1 cellular context compared by ENCODE assay signal in the genomic region with DNA sequence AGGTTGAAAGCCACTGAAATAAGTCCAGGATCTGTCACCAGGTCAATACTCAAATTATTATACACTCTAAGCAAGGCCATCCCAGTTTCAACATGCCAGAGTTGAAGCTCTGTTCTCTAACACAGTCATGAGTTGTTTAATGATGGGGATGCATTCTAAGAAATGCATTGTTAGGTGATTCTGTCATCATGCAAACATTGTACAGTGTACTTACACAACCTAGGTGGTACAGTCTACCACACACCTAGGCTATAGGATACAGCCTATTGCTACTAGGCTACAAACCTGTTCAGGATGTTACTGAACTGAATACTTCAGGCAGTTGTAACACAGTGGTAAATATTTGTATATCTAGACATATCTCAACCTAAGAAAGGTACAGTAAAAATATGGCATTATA.
TF ChIP-seq lines count a peak whose summit lies in the region.

No MANE protein-coding gene starts in this region.

TF ChIP-seq in SK-N-SH, 30 proteins besides CTCF, POLR2A, EP300 and RAD21:
- TF ChIP-seq GATA2 (CRISPR knock-in tag; IDR thresholded peaks at IDR 0.05) (no peak), TEAD4 (IDR thresholded peaks at IDR 0.05; ENCODE audit: borderline replicate concordance, insufficient read depth) (no peak), RXRA (IDR thresholded peaks at IDR 0.05; ENCODE audit: borderline replicate concordance, low read depth) (no peak), TAF1 (IDR thresholded peaks at IDR 0.05; ENCODE audit: borderline replicate concordance, low read depth, low read length) (no peak), SMC3 (IDR thresholded peaks at IDR 0.05; ENCODE audit: low read depth, low read length) (no peak), FOXJ3 (CRISPR knock-in tag; IDR thresholded peaks at IDR 0.05) (no peak), MEF2A (IDR thresholded peaks at IDR 0.05; ENCODE audit: borderline replicate concordance, low read depth) (no peak), GABPA (IDR thresholded peaks at IDR 0.05; ENCODE audit: low read depth) (no peak)
- TF ChIP-seq, protein P1, sequence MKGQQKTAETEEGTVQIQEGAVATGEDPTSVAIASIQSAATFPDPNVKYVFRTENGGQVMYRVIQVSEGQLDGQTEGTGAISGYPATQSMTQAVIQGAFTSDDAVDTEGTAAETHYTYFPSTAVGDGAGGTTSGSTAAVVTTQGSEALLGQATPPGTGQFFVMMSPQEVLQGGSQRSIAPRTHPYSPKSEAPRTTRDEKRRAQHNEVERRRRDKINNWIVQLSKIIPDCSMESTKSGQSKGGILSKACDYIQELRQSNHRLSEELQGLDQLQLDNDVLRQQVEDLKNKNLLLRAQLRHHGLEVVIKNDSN (IDR thresholded peaks at IDR 0.05; ENCODE audit: borderline replicate concordance, low read depth) = no peak
- TF ChIP-seq, protein P2, sequence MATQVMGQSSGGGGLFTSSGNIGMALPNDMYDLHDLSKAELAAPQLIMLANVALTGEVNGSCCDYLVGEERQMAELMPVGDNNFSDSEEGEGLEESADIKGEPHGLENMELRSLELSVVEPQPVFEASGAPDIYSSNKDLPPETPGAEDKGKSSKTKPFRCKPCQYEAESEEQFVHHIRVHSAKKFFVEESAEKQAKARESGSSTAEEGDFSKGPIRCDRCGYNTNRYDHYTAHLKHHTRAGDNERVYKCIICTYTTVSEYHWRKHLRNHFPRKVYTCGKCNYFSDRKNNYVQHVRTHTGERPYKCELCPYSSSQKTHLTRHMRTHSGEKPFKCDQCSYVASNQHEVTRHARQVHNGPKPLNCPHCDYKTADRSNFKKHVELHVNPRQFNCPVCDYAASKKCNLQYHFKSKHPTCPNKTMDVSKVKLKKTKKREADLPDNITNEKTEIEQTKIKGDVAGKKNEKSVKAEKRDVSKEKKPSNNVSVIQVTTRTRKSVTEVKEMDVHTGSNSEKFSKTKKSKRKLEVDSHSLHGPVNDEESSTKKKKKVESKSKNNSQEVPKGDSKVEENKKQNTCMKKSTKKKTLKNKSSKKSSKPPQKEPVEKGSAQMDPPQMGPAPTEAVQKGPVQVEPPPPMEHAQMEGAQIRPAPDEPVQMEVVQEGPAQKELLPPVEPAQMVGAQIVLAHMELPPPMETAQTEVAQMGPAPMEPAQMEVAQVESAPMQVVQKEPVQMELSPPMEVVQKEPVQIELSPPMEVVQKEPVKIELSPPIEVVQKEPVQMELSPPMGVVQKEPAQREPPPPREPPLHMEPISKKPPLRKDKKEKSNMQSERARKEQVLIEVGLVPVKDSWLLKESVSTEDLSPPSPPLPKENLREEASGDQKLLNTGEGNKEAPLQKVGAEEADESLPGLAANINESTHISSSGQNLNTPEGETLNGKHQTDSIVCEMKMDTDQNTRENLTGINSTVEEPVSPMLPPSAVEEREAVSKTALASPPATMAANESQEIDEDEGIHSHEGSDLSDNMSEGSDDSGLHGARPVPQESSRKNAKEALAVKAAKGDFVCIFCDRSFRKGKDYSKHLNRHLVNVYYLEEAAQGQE (IDR thresholded peaks at IDR 0.05; ENCODE audit: low read depth, low read length) = no peak
- TF ChIP-seq, protein P3, sequence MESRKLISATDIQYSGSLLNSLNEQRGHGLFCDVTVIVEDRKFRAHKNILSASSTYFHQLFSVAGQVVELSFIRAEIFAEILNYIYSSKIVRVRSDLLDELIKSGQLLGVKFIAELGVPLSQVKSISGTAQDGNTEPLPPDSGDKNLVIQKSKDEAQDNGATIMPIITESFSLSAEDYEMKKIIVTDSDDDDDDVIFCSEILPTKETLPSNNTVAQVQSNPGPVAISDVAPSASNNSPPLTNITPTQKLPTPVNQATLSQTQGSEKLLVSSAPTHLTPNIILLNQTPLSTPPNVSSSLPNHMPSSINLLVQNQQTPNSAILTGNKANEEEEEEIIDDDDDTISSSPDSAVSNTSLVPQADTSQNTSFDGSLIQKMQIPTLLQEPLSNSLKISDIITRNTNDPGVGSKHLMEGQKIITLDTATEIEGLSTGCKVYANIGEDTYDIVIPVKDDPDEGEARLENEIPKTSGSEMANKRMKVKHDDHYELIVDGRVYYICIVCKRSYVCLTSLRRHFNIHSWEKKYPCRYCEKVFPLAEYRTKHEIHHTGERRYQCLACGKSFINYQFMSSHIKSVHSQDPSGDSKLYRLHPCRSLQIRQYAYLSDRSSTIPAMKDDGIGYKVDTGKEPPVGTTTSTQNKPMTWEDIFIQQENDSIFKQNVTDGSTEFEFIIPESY (IDR thresholded peaks at IDR 0.05; ENCODE audit: borderline replicate concordance, low read depth) = no peak
- TF ChIP-seq, protein P4, sequence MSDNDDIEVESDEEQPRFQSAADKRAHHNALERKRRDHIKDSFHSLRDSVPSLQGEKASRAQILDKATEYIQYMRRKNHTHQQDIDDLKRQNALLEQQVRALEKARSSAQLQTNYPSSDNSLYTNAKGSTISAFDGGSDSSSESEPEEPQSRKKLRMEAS (IDR thresholded peaks at IDR 0.05; ENCODE audit: low read depth) = no peak
- TF ChIP-seq, protein P5, sequence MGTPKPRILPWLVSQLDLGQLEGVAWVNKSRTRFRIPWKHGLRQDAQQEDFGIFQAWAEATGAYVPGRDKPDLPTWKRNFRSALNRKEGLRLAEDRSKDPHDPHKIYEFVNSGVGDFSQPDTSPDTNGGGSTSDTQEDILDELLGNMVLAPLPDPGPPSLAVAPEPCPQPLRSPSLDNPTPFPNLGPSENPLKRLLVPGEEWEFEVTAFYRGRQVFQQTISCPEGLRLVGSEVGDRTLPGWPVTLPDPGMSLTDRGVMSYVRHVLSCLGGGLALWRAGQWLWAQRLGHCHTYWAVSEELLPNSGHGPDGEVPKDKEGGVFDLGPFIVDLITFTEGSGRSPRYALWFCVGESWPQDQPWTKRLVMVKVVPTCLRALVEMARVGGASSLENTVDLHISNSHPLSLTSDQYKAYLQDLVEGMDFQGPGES (IDR thresholded peaks at IDR 0.05; ENCODE audit: low read depth, low read length) = no peak
- TF ChIP-seq, protein P6, sequence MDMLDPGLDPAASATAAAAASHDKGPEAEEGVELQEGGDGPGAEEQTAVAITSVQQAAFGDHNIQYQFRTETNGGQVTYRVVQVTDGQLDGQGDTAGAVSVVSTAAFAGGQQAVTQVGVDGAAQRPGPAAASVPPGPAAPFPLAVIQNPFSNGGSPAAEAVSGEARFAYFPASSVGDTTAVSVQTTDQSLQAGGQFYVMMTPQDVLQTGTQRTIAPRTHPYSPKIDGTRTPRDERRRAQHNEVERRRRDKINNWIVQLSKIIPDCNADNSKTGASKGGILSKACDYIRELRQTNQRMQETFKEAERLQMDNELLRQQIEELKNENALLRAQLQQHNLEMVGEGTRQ (IDR thresholded peaks at IDR 0.05; ENCODE audit: borderline replicate concordance, low read depth, low read length) = no peak
